9 cellular contexts compared by ENCODE assay signal in genomic region chr5:94830520-94830919, GRCh38.
A peak's percentile ranks its signal among the peaks of the same experiment; 100 is the strongest.
DNase-seq lines count a peak whose midpoint lies in the region; ATAC-seq, FAIRE-seq and TF ChIP-seq lines count a peak whose summit lies in the region.
"Had no signal": no experiment of that assay in that cellular context is flagged by ENCODE, and none has a peak within 500 bp of the region (broad histone marks: within the 10 kb centered on the region; RNA-seq: fewer than 3 reads in every experiment).

No MANE protein-coding gene starts in this region.

- H3K27ac ChIP-seq in C4-2B, result no peak overlapping the region
- H3K27ac ChIP-seq in OCI-LY1 (ENCODE audit: low read depth, low read length, poor library complexity, severe bottlenecking), result peak overlapping the region; percentile 76
- H3K27ac ChIP-seq: body of pancreas had no signal

- TF ChIP-seq CTCF in C4-2B (conservative IDR thresholded peaks at IDR 0.05) (peak; percentile 59), OCI-LY1 (IDR thresholded peaks at IDR 0.05; ENCODE audit: low read length) (peak; percentile 70)

- H2AFZ ChIP-seq in OCI-LY1 (ENCODE audit: low read length), result no peak overlapping the region

- H3K4me2 ChIP-seq in OCI-LY1 (ENCODE audit: low read length), result no peak overlapping the region

- no peak overlapping the region for H3K4me3 Mint-ChIP-seq in activated CD4-positive, alpha-beta memory T cell treated with anti-CD3 and anti-CD28 coated beads, Interleukin-2, amount 10 ng/mL, durations not matched to agents 7 days and 5 days

- H3K4me1 Mint-ChIP-seq in activated CD4-positive, alpha-beta memory T cell treated with anti-CD3 and anti-CD28 coated beads, Interleukin-2, amount 10 ng/mL, durations not matched to agents 7 days and 5 days, result no peaks in the 10 kb centered on the region

- no peaks in the 10 kb centered on the region for H3K9me3 ChIP-seq in OCI-LY1 (ENCODE audit: low read length)
- H3K9me3 ChIP-seq: body of pancreas had no signal

- no peak overlapping the region for H3K27ac Mint-ChIP-seq in activated CD4-positive, alpha-beta memory T cell treated with anti-CD3 and anti-CD28 coated beads, Interleukin-2, amount 10 ng/mL, durations not matched to agents 7 days and 5 days

- no peak for TF ChIP-seq POLR2A in GM12892 (IDR thresholded peaks at IDR 0.05; ENCODE audit: low read depth, low read length)

- H3K36me3 ChIP-seq in OCI-LY1 (ENCODE audit: insufficient read depth, low read length), result no peaks in the 10 kb centered on the region; the same call in 1 of the 2 replicates

- no peaks in the 10 kb centered on the region for H3F3A ChIP-seq in OCI-LY1 (ENCODE audit: insufficient read depth, low read length)

- peaks cover 36% of the 10 kb centered on the region for H3K27me3 Mint-ChIP-seq in activated CD4-positive, alpha-beta memory T cell treated with anti-CD3 and anti-CD28 coated beads, Interleukin-2, amount 10 ng/mL, durations not matched to agents 7 days and 5 days

- H3K9me2 ChIP-seq in OCI-LY1 (ENCODE audit: low read depth, low read length), result no peaks in the 10 kb centered on the region

- H3K79me2 ChIP-seq in OCI-LY1 (ENCODE audit: insufficient read depth, low read length), result no peaks in the 10 kb centered on the region

- peak; percentile 63 for ATAC-seq in GM21360 (IDR thresholded peaks at IDR 0.05; ENCODE audit: unreplicated experiment)
- ATAC-seq: body of pancreas had no signal

- no peak overlapping the region for H3K4me3 ChIP-seq in OCI-LY1 (ENCODE audit: low read depth, low read length, poor library complexity, severe bottlenecking)
- H3K4me3 ChIP-seq: body of pancreas had no signal

- no peaks in the 10 kb centered on the region for H3K36me3 Mint-ChIP-seq in activated CD4-positive, alpha-beta memory T cell treated with anti-CD3 and anti-CD28 coated beads, Interleukin-2, amount 10 ng/mL, durations not matched to agents 7 days and 5 days (ENCODE audit: low read depth)

- DNase-seq in frontal cortex (ENCODE audit: low spot score in 2 of 2) (no peak), GM12892 (ENCODE audit: insufficient read length) (no peak), 8988T (no peak), HTR-8/SVneo (ENCODE audit: insufficient read length, low spot score) (no peak)
- DNase-seq in activated CD4-positive, alpha-beta memory T cell treated with anti-CD3 and anti-CD28 coated beads, Interleukin-2, amount 10 ng/mL, durations not matched to agents 7 days and 5 days, result no peak
- DNase-seq: body of pancreas had no signal

- H3K4me1 ChIP-seq in OCI-LY1 (ENCODE audit: insufficient read depth, low read length, severe bottlenecking), result peaks cover 62% of the 10 kb centered on the region
- H3K4me1 ChIP-seq: body of pancreas had no signal

- CTCF ChIA-PET in activated CD4-positive, alpha-beta memory T cell treated with anti-CD3 and anti-CD28 coated beads, Interleukin-2, amount 10 ng/mL, durations not matched to agents 7 days and 5 days (lab: Charles Lee), result interaction anchor here (1.1 to 1.9 kb wide), 3 partner anchors 15 to 20 kb away, joined by 4 to 9 read pairs (median 5); no protein-coding TSS in a partner anchor

- H3K27me3 ChIP-seq in OCI-LY1 (ENCODE audit: insufficient read depth, low read length), result no peaks in the 10 kb centered on the region
- H3K27me3 ChIP-seq: body of pancreas had no signal

- POLR2A ChIA-PET in activated CD4-positive, alpha-beta memory T cell treated with anti-CD3 and anti-CD28 coated beads, Interleukin-2, amount 10 ng/mL, durations not matched to agents 7 days and 5 days (lab: Charles Lee), result no interaction called here

- no peak overlapping the region for H3K9ac ChIP-seq in OCI-LY1 (ENCODE audit: low read length)

- FAIRE-seq in frontal cortex (lab: Jason Lieb, UNC), result peak; percentile 53
- no peak for FAIRE-seq in GM12892 (lab: Jason Lieb, UNC)
- no peak for FAIRE-seq in HTR-8/SVneo (lab: Jason Lieb, UNC)

- no peaks in the 10 kb centered on the region for H4K20me1 ChIP-seq in OCI-LY1 (ENCODE audit: insufficient read depth, low read length)

- no peaks in the 10 kb centered on the region for H3K9me3 Mint-ChIP-seq in activated CD4-positive, alpha-beta memory T cell treated with anti-CD3 and anti-CD28 coated beads, Interleukin-2, amount 10 ng/mL, durations not matched to agents 7 days and 5 days
